12 cellular contexts compared by ENCODE assay signal in the genomic region with DNA sequence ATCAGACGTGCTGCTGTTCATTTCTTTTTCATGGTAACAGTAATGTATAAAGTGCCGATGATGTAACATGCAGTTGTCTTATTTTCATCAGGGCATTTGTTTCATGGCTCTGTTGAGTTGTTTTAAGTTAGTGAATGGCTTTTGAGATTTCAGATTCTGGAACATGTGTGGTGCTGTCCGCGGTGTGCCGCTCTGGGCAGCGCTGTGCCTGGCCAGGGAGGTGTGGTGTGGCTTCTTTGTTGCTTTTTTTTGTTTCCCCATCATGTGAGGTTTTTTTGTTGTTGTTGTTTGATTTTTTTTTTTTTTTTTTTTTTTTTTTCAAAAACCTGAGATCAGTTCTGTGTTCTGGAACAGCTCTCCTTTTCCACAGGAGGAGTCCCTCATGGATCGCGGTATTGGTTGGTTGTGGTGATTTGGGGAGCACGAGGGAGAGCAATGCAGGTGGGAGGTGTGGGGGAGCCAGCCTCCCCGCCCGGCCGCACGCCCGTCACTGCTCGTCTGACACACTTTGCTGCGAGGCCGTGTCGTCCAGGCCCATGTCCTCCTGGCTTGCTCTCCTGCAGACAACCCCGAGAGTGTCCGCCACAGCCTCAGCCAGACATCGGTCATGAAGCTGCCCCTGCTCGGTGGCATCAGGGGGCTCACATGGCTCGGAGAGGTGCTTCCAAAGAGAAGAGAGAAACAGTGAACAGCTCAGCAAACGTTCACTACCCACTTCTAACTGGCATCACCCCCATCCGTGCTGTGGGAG.
"Had no signal": no experiment of that assay in that cellular context is flagged by ENCODE, and none has a peak within 500 bp of the region (broad histone marks: within the 10 kb centered on the region; RNA-seq: fewer than 3 reads in every experiment).

No MANE protein-coding gene starts in this region.

- H3K9me3 Mint-ChIP-seq: activated naive CD4-positive, alpha-beta T cell treated with anti-CD3 and anti-CD28 coated beads for 36 hours; brain; natural killer cell treated with Interleukin-12 subunit alpha and Interleukin-12 subunit beta and Interleukin-15 and Interleukin-18, amount 100 ng/mL, for 72 hours; stimulated activated naive CD8-positive, alpha-beta T cell treated with anti-CD3 and anti-CD28 coated beads, Interleukin-15, amount 100 ng/mL, for 72 hours had no signal

- FAIRE-seq: islet of Langerhans, pancreas had no signal

- H3K27me3 Mint-ChIP-seq: natural killer cell treated with Interleukin-12 subunit alpha and Interleukin-12 subunit beta and Interleukin-15 and Interleukin-18, amount 100 ng/mL, for 72 hours; stimulated activated naive CD8-positive, alpha-beta T cell treated with anti-CD3 and anti-CD28 coated beads, Interleukin-15, amount 100 ng/mL, for 72 hours had no signal

- DNase-seq: activated CD4-positive, CD25-positive, alpha-beta regulatory T cell; activated naive CD4-positive, alpha-beta T cell treated with anti-CD3 and anti-CD28 coated beads for 36 hours; foreskin keratinocyte; left lung; pancreas; stimulated activated CD4-positive, alpha-beta T cell treated with anti-CD3 and anti-CD28 coated beads, Interleukin-15, amount 100 ng/mL, for 24 hours; stimulated activated CD4-positive, alpha-beta T cell treated with anti-CD3 and anti-CD28 coated beads, Interleukin-4, amount 100 ng/mL, for 24 hours; stimulated activated naive CD8-positive, alpha-beta T cell treated with anti-CD3 and anti-CD28 coated beads, Interleukin-15, amount 100 ng/mL, for 72 hours; T-helper 2 cell had no signal

- ATAC-seq: foreskin keratinocyte; left lung; natural killer cell treated with Interleukin-12 subunit alpha and Interleukin-12 subunit beta and Interleukin-15 and Interleukin-18, amount 100 ng/mL, for 72 hours; pancreas; stimulated activated naive CD8-positive, alpha-beta T cell treated with anti-CD3 and anti-CD28 coated beads, Interleukin-15, amount 100 ng/mL, for 72 hours had no signal

- H3K27me3 ChIP-seq: foreskin keratinocyte, left lung, pancreas had no signal

- H3K4me3 Mint-ChIP-seq: activated naive CD4-positive, alpha-beta T cell treated with anti-CD3 and anti-CD28 coated beads for 36 hours; brain; natural killer cell treated with Interleukin-12 subunit alpha and Interleukin-12 subunit beta and Interleukin-15 and Interleukin-18, amount 100 ng/mL, for 72 hours; stimulated activated naive CD8-positive, alpha-beta T cell treated with anti-CD3 and anti-CD28 coated beads, Interleukin-15, amount 100 ng/mL, for 72 hours had no signal

- H3K27ac Mint-ChIP-seq: activated naive CD4-positive, alpha-beta T cell treated with anti-CD3 and anti-CD28 coated beads for 36 hours; natural killer cell treated with Interleukin-12 subunit alpha and Interleukin-12 subunit beta and Interleukin-15 and Interleukin-18, amount 100 ng/mL, for 72 hours had no signal

- H3K36me3 ChIP-seq: pancreas had no signal

- H3K4me3 ChIP-seq: left lung, pancreas had no signal

- H3K9me3 ChIP-seq: left lung, pancreas had no signal

- H3K27ac ChIP-seq: foreskin keratinocyte, left lung, pancreas had no signal

- H3K4me1 ChIP-seq: foreskin keratinocyte, left lung, pancreas had no signal
